Comparison of ENCODE assay signal across 19 cellular contexts in the genomic region with DNA sequence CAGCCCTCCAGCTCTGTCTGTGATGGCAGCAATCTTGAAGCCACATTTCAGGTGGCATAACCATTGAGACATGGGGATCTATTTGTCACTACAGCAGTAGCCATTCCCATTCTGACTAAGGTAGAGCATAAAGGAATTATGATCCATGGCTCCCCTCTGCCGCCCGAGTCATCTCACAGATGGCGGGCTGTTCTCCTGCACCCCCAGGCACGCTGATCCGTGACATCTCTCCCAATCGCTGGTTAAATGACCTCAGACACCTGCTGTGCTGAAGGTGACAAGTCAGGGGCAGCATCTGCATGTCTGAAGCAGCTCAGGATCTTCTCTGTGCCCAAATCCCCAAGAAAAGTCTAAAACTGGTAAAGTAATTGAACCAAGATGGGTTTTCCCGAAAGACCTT.
DNase-seq lines count a peak whose midpoint lies in the region; ATAC-seq and TF ChIP-seq lines count a peak whose summit lies in the region.
"Had no signal": no experiment of that assay in that cellular context is flagged by ENCODE, and none has a peak within 500 bp of the region (broad histone marks: within the 10 kb centered on the region; RNA-seq: fewer than 3 reads in every experiment).

No MANE protein-coding gene starts in this region.

- H3K27me3 Mint-ChIP-seq in activated CD8-positive, alpha-beta memory T cell treated with anti-CD3 and anti-CD28 coated beads, Interleukin-2, amount 10 ng/mL, durations not matched to agents 7 days and 5 days, result no peaks in the 10 kb centered on the region
- H3K27me3 Mint-ChIP-seq in mesothelial cell of epicardium (ENCODE audit: low read depth), result no peaks in the 10 kb centered on the region
- H3K27me3 Mint-ChIP-seq in activated CD4-positive, alpha-beta T cell treated with anti-CD3 and anti-CD28 coated beads, Interleukin-2, amount 10 ng/mL, durations not matched to agents 7 days and 5 days, result no peaks in the 10 kb centered on the region

- peaks cover 3% of the 10 kb centered on the region for H3K9me3 Mint-ChIP-seq in activated CD8-positive, alpha-beta memory T cell treated with anti-CD3 and anti-CD28 coated beads, Interleukin-2, amount 10 ng/mL, durations not matched to agents 7 days and 5 days (ENCODE audit: low read depth)
- H3K9me3 Mint-ChIP-seq in mesothelial cell of epicardium, result no peaks in the 10 kb centered on the region
- H3K9me3 Mint-ChIP-seq in activated CD4-positive, alpha-beta T cell treated with anti-CD3 and anti-CD28 coated beads, Interleukin-2, amount 10 ng/mL, durations not matched to agents 7 days and 5 days, result peaks cover 3% of the 10 kb centered on the region

- peak; percentile 34 for DNase-seq in activated CD8-positive, alpha-beta memory T cell treated with anti-CD3 and anti-CD28 coated beads, Interleukin-2, amount 50 U/mL, for 48 hours
- no peak for DNase-seq in activated CD8-positive, alpha-beta memory T cell treated with anti-CD3 and anti-CD28 coated beads, Interleukin-2, amount 10 ng/mL, durations not matched to agents 7 days and 5 days
- DNase-seq in body of pancreas (peak in 2 of 4 donors; percentile 5), mesothelial cell of epicardium (ENCODE audit: low spot score in 2 of 2, unreplicated experiment in 2 of 2) (no peak), suprapubic skin (ENCODE audit: low spot score in 2 of 2) (peak in 1 of 2 donors; percentile 61), NCI-H69 (lab: John Stamatoyannopoulos, UW) (no peak), NCI-H524 treated with DMSO at 0.1 percent for 48 hours (lab: John Stamatoyannopoulos, UW) (no peak)
- DNase-seq in activated CD4-positive, alpha-beta T cell treated with anti-CD3 and anti-CD28 coated beads, Interleukin-2, amount 10 ng/mL, durations not matched to agents 7 days and 5 days, result no peak
- DNase-seq: activated CD4-positive, alpha-beta T cell treated with anti-CD3 and anti-CD28 coated beads, Interleukin-2, amount 50 U/mL, for 4 hours; gastrocnemius medialis; MM.1S; NCI-H187; NCI-H446; occipital lobe; stimulated activated CD4-positive, alpha-beta T cell treated with anti-CD3 and anti-CD28 coated beads, Interleukin-4, amount 100 ng/mL, for 1 hour had no signal

- 86 to 97% methylated on average over 7 of the region's 7 CpGs for WGBS in body of pancreas, 2 donors
- WGBS in suprapubic skin, result 73% methylated on average over 7 of the region's 7 CpGs

- no peak overlapping the region for H3K4me3 Mint-ChIP-seq in activated CD8-positive, alpha-beta memory T cell treated with anti-CD3 and anti-CD28 coated beads, Interleukin-2, amount 10 ng/mL, durations not matched to agents 7 days and 5 days
- no peak overlapping the region for H3K4me3 Mint-ChIP-seq in mesothelial cell of epicardium
- H3K4me3 Mint-ChIP-seq in activated CD4-positive, alpha-beta T cell treated with anti-CD3 and anti-CD28 coated beads, Interleukin-2, amount 10 ng/mL, durations not matched to agents 7 days and 5 days, result no peak overlapping the region
- H3K4me3 Mint-ChIP-seq: activated T-helper 1 cell treated with anti-CD3 and anti-CD28 coated beads, Interleukin-12 subunit alpha, Interleukin-12 subunit beta, Interleukin-2, Interleukin-4 antibody, amounts not matched to agents 30 ng/mL and 10 ng/mL and 1 ng/mL, durations not matched to agents 14 hours and 24 hours and 36 hours; CD14-positive monocyte had no signal

- H3K9me3 ChIP-seq in body of pancreas (no peaks in the 10 kb centered on the region), suprapubic skin (no peaks in the 10 kb centered on the region)
- H3K9me3 ChIP-seq: gastrocnemius medialis, tibial nerve had no signal

- H3K4me1 Mint-ChIP-seq in activated CD8-positive, alpha-beta memory T cell treated with anti-CD3 and anti-CD28 coated beads, Interleukin-2, amount 10 ng/mL, durations not matched to agents 7 days and 5 days, result peaks cover 21% of the 10 kb centered on the region
- H3K4me1 Mint-ChIP-seq in mesothelial cell of epicardium, result peaks cover 90% of the 10 kb centered on the region
- H3K4me1 Mint-ChIP-seq in activated CD4-positive, alpha-beta T cell treated with anti-CD3 and anti-CD28 coated beads, Interleukin-2, amount 10 ng/mL, durations not matched to agents 7 days and 5 days, result peaks cover 20% of the 10 kb centered on the region

- TF ChIP-seq CTCF in body of pancreas (IDR thresholded peaks at IDR 0.05) (no peak), mesothelial cell of epicardium (IDR thresholded peaks at IDR 0.05; ENCODE audit: unreplicated experiment) (no peak), suprapubic skin (IDR thresholded peaks at IDR 0.05) (no peak)

- TF ChIP-seq EP300 in suprapubic skin (IDR thresholded peaks at IDR 0.05), result no peak

- H3K4me1 ChIP-seq in body of pancreas (peaks cover 61% of the 10 kb centered on the region), suprapubic skin (peaks cover 77% of the 10 kb centered on the region)

- H3K27ac ChIP-seq in body of pancreas (peak overlapping the region in 3 of 4 donors; percentile 4 to 63 (median 34)), suprapubic skin (peak overlapping the region; percentile 74)

- peaks cover 4% of the 10 kb centered on the region for H3K36me3 Mint-ChIP-seq in activated CD8-positive, alpha-beta memory T cell treated with anti-CD3 and anti-CD28 coated beads, Interleukin-2, amount 10 ng/mL, durations not matched to agents 7 days and 5 days
- no peaks in the 10 kb centered on the region for H3K36me3 Mint-ChIP-seq in mesothelial cell of epicardium
- no peaks in the 10 kb centered on the region for H3K36me3 Mint-ChIP-seq in activated CD4-positive, alpha-beta T cell treated with anti-CD3 and anti-CD28 coated beads, Interleukin-2, amount 10 ng/mL, durations not matched to agents 7 days and 5 days (ENCODE audit: low read depth)

- POLR2A ChIA-PET in activated CD4-positive, alpha-beta T cell treated with anti-CD3 and anti-CD28 coated beads, Interleukin-2, amount 10 ng/mL, durations not matched to agents 7 days and 5 days (lab: Charles Lee), result interaction anchor here (0.9 kb wide), 1 partner anchor 112 kb away, joined by 3 read pairs; no protein-coding TSS in a partner anchor

- H3K27me3 ChIP-seq in body of pancreas (no peaks in the 10 kb centered on the region), suprapubic skin (no peaks in the 10 kb centered on the region)
- H3K27me3 ChIP-seq: gastrocnemius medialis, tibial nerve had no signal

- intact Hi-C loops in body of pancreas (cut with DNase I), result no loop called here

- ATAC-seq in activated CD8-positive, alpha-beta memory T cell treated with anti-CD3 and anti-CD28 coated beads, Interleukin-2, amount 10 ng/mL, durations not matched to agents 7 days and 5 days, result no peak
- ATAC-seq in body of pancreas, result no peak
- ATAC-seq: gastrocnemius medialis, SK-N-SH treated with all-trans-retinoic acid at 6 μM for 48 hours had no signal

- H3K4me3 ChIP-seq in body of pancreas, result no peak overlapping the region
- no peak overlapping the region for H3K4me3 ChIP-seq in suprapubic skin
- H3K4me3 ChIP-seq: gastrocnemius medialis, tibial nerve had no signal

- no peak overlapping the region for H3K27ac Mint-ChIP-seq in activated CD8-positive, alpha-beta memory T cell treated with anti-CD3 and anti-CD28 coated beads, Interleukin-2, amount 10 ng/mL, durations not matched to agents 7 days and 5 days
- peak overlapping the region; percentile 81 for H3K27ac Mint-ChIP-seq in mesothelial cell of epicardium
- no peak overlapping the region for H3K27ac Mint-ChIP-seq in activated CD4-positive, alpha-beta T cell treated with anti-CD3 and anti-CD28 coated beads, Interleukin-2, amount 10 ng/mL, durations not matched to agents 7 days and 5 days
- H3K27ac Mint-ChIP-seq: activated T-helper 1 cell treated with anti-CD3 and anti-CD28 coated beads, Interleukin-12 subunit alpha, Interleukin-12 subunit beta, Interleukin-2, Interleukin-4 antibody, amounts not matched to agents 30 ng/mL and 10 ng/mL and 1 ng/mL, durations not matched to agents 14 hours and 24 hours and 36 hours had no signal

- TF ChIP-seq POLR2A in body of pancreas (IDR thresholded peaks at IDR 0.05) (no peak), suprapubic skin (IDR thresholded peaks at IDR 0.05) (no peak)

- CTCF ChIA-PET in activated CD8-positive, alpha-beta memory T cell treated with anti-CD3 and anti-CD28 coated beads, Interleukin-2, amount 10 ng/mL, durations not matched to agents 7 days and 5 days (lab: Charles Lee), result interaction anchor here (1.6 kb wide), 1 partner anchor 18 kb away, joined by 3 read pairs; no protein-coding TSS in a partner anchor
- CTCF ChIA-PET in activated CD4-positive, alpha-beta T cell treated with anti-CD3 and anti-CD28 coated beads, Interleukin-2, amount 10 ng/mL, durations not matched to agents 7 days and 5 days (lab: Charles Lee), result interaction anchor here (1.1 kb wide), 1 partner anchor 11 kb away, joined by 3 read pairs; no protein-coding TSS in a partner anchor

- H3K36me3 ChIP-seq in body of pancreas (replicated peaks in 1 of 2; ENCODE audit: insufficient read depth in 1 of 2, low read depth in 2 of 2), result no peaks in the 10 kb centered on the region
- H3K36me3 ChIP-seq in suprapubic skin, result no peaks in the 10 kb centered on the region
- H3K36me3 ChIP-seq: gastrocnemius medialis, tibial nerve had no signal
